9 cellular contexts compared by ENCODE assay signal in genomic region chr14:48398675-48399282, GRCh38.
DNase-seq lines count a peak whose midpoint lies in the region; ATAC-seq and TF ChIP-seq lines count a peak whose summit lies in the region.
"Had no signal": no experiment of that assay in that cellular context is flagged by ENCODE, and none has a peak within 500 bp of the region (broad histone marks: within the 10 kb centered on the region; RNA-seq: fewer than 3 reads in every experiment).

No MANE protein-coding gene starts in this region.

- no peaks in the 10 kb centered on the region for H3K9me2 ChIP-seq in OCI-LY7 (ENCODE audit: insufficient read depth, low read length)

- DNase-seq in GM10266 (ENCODE audit: extremely low spot score), result peak; percentile 10
- peak; percentile 49 for DNase-seq in HT1080 (ENCODE audit: low read depth)
- peak; percentile 58 for DNase-seq in OCI-LY7 (ENCODE audit: low spot score)
- peak; percentile 4 for DNase-seq in epithelial cell of proximal tubule (ENCODE audit: low read depth)
- DNase-seq in progenitor cell of endocrine pancreas (ENCODE audit: low spot score, unreplicated experiment), result no peak
- DNase-seq in natural killer cell, result no peak

- H3K4me3 Mint-ChIP-seq in progenitor cell of endocrine pancreas (ENCODE audit: low read depth) (no peak overlapping the region), natural killer cell (no peak overlapping the region)

- CTCF ChIA-PET in OCI-LY7 (lab: Charles Lee; ENCODE audit: unreplicated experiment), result no interaction called here

- H3K36me3 Mint-ChIP-seq in progenitor cell of endocrine pancreas (ENCODE audit: insufficient read depth) (no peaks in the 10 kb centered on the region), natural killer cell (no peaks in the 10 kb centered on the region)

- no peaks in the 10 kb centered on the region for H3K4me1 ChIP-seq in OCI-LY7 (ENCODE audit: insufficient read depth, low read length, poor library complexity, severe bottlenecking)

- no peaks in the 10 kb centered on the region for H3K27me3 Mint-ChIP-seq in progenitor cell of endocrine pancreas
- no peaks in the 10 kb centered on the region for H3K27me3 Mint-ChIP-seq in natural killer cell (ENCODE audit: low read depth in 2 of 2)

- no peak overlapping the region for H2AFZ ChIP-seq in OCI-LY7 (ENCODE audit: low read length)

- peak; percentile 69 for TF ChIP-seq CTCF in GM10266 (IDR thresholded peaks at IDR 0.05; ENCODE audit: control insufficient read depth, insufficient read depth, low read depth, missing control alignments)
- TF ChIP-seq CTCF in OCI-LY7 (conservative IDR thresholded peaks at IDR 0.05; ENCODE audit: low read length), result peak; percentile 89
- peak; percentile 73 for TF ChIP-seq CTCF in epithelial cell of proximal tubule (conservative IDR thresholded peaks at IDR 0.05; ENCODE audit: low read depth, low read length)
- TF ChIP-seq CTCF in progenitor cell of endocrine pancreas (IDR thresholded peaks at IDR 0.05; ENCODE audit: unreplicated experiment), result peak; percentile 84
- TF ChIP-seq CTCF in natural killer cell (IDR thresholded peaks at IDR 0.05), result no peak

- H4K20me1 ChIP-seq in OCI-LY7 (ENCODE audit: insufficient read depth, low read length), result no peaks in the 10 kb centered on the region

- H3K9me3 Mint-ChIP-seq in progenitor cell of endocrine pancreas (ENCODE audit: low read depth) (no peaks in the 10 kb centered on the region), natural killer cell (peaks cover 4 to 7% of the 10 kb centered on the region in 2 donors)

- no peak overlapping the region for H3K27ac ChIP-seq in OCI-LY7 (ENCODE audit: low read depth, low read length, poor library complexity, severe bottlenecking)
- H3K27ac ChIP-seq: skin epidermis had no signal

- ATAC-seq in GM18858 (IDR thresholded peaks at IDR 0.05; ENCODE audit: unreplicated experiment), result no peak
- no peak for ATAC-seq in HG03045 (IDR thresholded peaks at IDR 0.05; ENCODE audit: unreplicated experiment)
- no peak for ATAC-seq in natural killer cell

- H3K4me3 ChIP-seq in OCI-LY7 (ENCODE audit: low read depth, low read length, poor library complexity, severe bottlenecking), result no peak overlapping the region
- H3K4me3 ChIP-seq in epithelial cell of proximal tubule (ENCODE audit: low read depth, low read length), result no peak overlapping the region
- H3K4me3 ChIP-seq: skin epidermis had no signal

- POLR2A ChIA-PET in OCI-LY7 (lab: Charles Lee), result no interaction called here

- H3K4me2 ChIP-seq in OCI-LY7 (ENCODE audit: low read length), result no peak overlapping the region

- H3K79me2 ChIP-seq in OCI-LY7 (ENCODE audit: insufficient read depth, low read depth, low read length), result no peaks in the 10 kb centered on the region

- intact Hi-C loops in OCI-LY7 (cut with micrococcal nuclease; ENCODE audit: unreplicated experiment) (loop anchor here (5.0 kb wide), 1 partner anchor 481 kb away; no protein-coding TSS in a partner anchor), natural killer cell (cut with micrococcal nuclease) (no loop called here)

- no peak overlapping the region for H3K27ac Mint-ChIP-seq in progenitor cell of endocrine pancreas
- H3K27ac Mint-ChIP-seq in natural killer cell, result no peak overlapping the region

- H3K4me1 Mint-ChIP-seq in progenitor cell of endocrine pancreas (ENCODE audit: low read depth), result peaks cover 4% of the 10 kb centered on the region
- H3K4me1 Mint-ChIP-seq in natural killer cell, result no peaks in the 10 kb centered on the region

- H3K9me3 ChIP-seq in OCI-LY7 (ENCODE audit: low read length), result no peaks in the 10 kb centered on the region

- H3K36me3 ChIP-seq in OCI-LY7 (ENCODE audit: insufficient read depth, low read length), result no peaks in the 10 kb centered on the region

- no TSS peak for BruUV-seq in OCI-LY7 (replicated peaks; lab: Mats Ljungman, UMichigan)

Comparison
In these comparisons a context has a peak if more than half of its experiments do, and no peak if none do; other contexts are left out.
1. DNase-seq: peak in GM10266 (single experiment), HT1080 (single experiment), OCI-LY7 (single experiment) and epithelial cell of proximal tubule (single experiment); none in progenitor cell of endocrine pancreas (single experiment) and natural killer cell (single experiment).